Comparison of ENCODE assay signal across 8 cellular contexts in the genomic region with DNA sequence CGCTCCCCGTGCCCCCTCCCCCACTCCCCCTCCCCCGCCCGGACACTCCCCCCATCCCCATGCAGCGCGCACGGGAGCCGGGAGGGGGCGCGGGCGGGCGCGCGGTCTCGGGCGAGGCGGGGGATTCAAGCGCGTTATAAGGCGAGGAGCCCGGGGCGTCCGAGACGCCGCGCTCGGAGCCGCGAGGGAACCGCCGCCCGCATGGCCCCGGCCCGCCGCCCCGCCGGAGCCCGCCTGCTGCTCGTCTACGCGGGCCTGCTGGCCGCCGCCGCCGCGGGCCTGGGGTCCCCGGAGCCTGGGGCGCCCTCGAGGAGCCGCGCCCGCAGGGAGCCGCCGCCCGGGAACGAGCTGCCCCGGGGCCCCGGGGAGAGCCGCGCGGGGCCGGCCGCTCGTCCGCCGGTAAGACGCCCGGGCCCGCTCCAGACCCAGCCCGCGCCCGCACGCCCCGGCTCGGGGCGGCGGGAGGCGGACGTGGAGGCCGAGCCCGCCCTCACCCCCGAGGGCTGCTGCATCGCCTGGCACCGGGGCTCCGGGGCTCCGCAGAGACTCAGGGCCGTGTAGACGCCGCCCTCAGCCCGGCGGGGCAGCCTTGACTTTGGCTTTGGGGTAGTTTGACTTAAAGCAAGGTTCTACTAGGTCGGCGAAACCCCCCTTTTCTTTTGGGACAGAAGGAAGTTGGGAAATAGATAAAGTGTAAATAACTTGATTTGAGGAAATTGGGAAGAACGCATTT. TPM values are rescaled to one million over a fixed set of nuclear protein-coding genes. Genes with fewer than 3 reads are reported as not detected.
DNase-seq lines count a peak whose midpoint lies in the region; ATAC-seq and TF ChIP-seq lines count a peak whose summit lies in the region.

A gene with protein sequence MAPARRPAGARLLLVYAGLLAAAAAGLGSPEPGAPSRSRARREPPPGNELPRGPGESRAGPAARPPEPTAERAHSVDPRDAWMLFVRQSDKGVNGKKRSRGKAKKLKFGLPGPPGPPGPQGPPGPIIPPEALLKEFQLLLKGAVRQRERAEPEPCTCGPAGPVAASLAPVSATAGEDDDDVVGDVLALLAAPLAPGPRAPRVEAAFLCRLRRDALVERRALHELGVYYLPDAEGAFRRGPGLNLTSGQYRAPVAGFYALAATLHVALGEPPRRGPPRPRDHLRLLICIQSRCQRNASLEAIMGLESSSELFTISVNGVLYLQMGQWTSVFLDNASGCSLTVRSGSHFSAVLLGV (plus strand): TSS at position 164 of the 733 bp plus-strand sequence. CDS start 38 bp downstream, at position 202.

- no peak within 1 kb of the TSS for H3K27ac ChIP-seq in lung (ENCODE audit: low read depth in 1 of 2, low read length in 1 of 2)

- ATAC-seq in lung (ENCODE audit: insufficient read depth, low FRiP score): no peak
- no peak for ATAC-seq in GM21737 (IDR thresholded peaks at IDR 0.05; ENCODE audit: unreplicated experiment)

- no peaks in the 10 kb centered on the region for H3K36me3 ChIP-seq in lung (ENCODE audit: control insufficient read depth in 2 of 2, insufficient read depth in 2 of 2, low read length in 2 of 2)

- WGBS in lung, 2 donors: 1% methylated on average over 67 to 91 of the region's 94 CpGs

- H3K4me1 ChIP-seq in lung (ENCODE audit: control insufficient read depth in 2 of 2, insufficient read depth in 2 of 2, low read length in 2 of 2): peaks cover 0 to 10% of the 10 kb centered on the region in 2 donors

- H3K27me3 ChIP-seq in lung (ENCODE audit: control insufficient read depth, insufficient read depth): no peaks in the 10 kb centered on the region

- no peaks in the 10 kb centered on the region for H3K9me3 ChIP-seq in lung (ENCODE audit: control insufficient read depth in 2 of 2, insufficient read depth in 1 of 2, low read length in 1 of 2)

- TF ChIP-seq CTCF in choroid plexus epithelial cell (conservative IDR thresholded peaks at IDR 0.05; ENCODE audit: low read depth, low read length) (peak; percentile 33), lung (IDR thresholded peaks at IDR 0.05; ENCODE audit: control extremely low read depth, extremely low read depth) (no peak)

- DNase-seq in NCI-H1092 treated with DMSO at 0.1 percent for 48 hours (lab: John Stamatoyannopoulos, UW) (peak; percentile 1), NCI-H1092 (lab: John Stamatoyannopoulos, UW) (no peak), HuH-7.5 (ENCODE audit: low spot score) (peak; percentile 93), UCSD-AML1 (lab: John Stamatoyannopoulos, UW; ENCODE audit: unreplicated experiment) (peak; percentile 62), choroid plexus epithelial cell (ENCODE audit: low read depth) (peak; percentile 35), lung (ENCODE audit: low spot score) (no peak)
- peak; percentile 75 for DNase-seq in stimulated activated CD8-positive, alpha-beta memory T cell treated with anti-CD3 and anti-CD28 coated beads, Interleukin-4, amount 100 ng/mL, for 48 hours

- H3K4me3 ChIP-seq in choroid plexus epithelial cell (ENCODE audit: low read depth, low read length): no peak within 1 kb of the TSS
- peak within 1 kb of the TSS; percentile 11 for H3K4me3 ChIP-seq in lung

RNA-seq across cellular contexts. Expression of the gene that starts here (rescaled TPM):
- total RNA-seq in lung: under 1 TPM; 0.52 to 0.54 TPM
- under 1 TPM in 1 of 2 donors, not detected in 1; 0.54 TPM for polyA plus RNA-seq in lung

Comparison
In these comparisons a context has a peak if more than half of its experiments do, and no peak if none do; other contexts are left out.
1. DNase-seq: peak in NCI-H1092 treated with DMSO at 0.1 percent for 48 hours (single experiment), HuH-7.5 (single experiment), UCSD-AML1 (single experiment), choroid plexus epithelial cell (single experiment) and stimulated activated CD8-positive, alpha-beta memory T cell treated with anti-CD3 and anti-CD28 coated beads, Interleukin-4, amount 100 ng/mL, for 48 hours (single experiment); none in NCI-H1092 (single experiment) and lung (single experiment).